In the genomic region with DNA sequence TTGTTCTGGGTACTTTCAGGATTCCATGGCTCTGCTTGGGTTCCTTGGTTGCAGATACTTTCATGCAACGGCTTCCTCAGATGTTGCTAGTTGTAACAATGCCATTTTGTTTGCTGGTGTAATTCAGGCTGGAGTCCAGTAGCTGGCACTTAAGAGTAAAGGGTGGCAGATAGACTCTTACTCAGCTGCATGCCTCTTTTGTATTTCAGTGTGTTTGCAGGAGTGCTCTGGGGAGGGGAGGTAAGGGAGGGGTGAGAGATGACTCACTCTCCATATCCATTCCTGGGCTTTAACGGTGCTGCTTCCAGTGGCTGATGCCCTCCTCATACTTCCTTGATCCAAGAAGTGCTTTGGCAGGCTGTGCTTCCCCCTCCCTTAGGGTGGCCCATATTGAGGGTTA, we compare ENCODE assay signal across 10 cellular contexts.
DNase-seq lines count a peak whose midpoint lies in the region; ATAC-seq and TF ChIP-seq lines count a peak whose summit lies in the region.
"Had no signal": no experiment of that assay in that cellular context is flagged by ENCODE, and none has a peak within 500 bp of the region (broad histone marks: within the 10 kb centered on the region; RNA-seq: fewer than 3 reads in every experiment).

No MANE protein-coding gene starts in this region.

- H3K4me3 ChIP-seq in LNCaP clone FGC (ENCODE audit: low read depth, low read length), result no peak overlapping the region
- H3K4me3 ChIP-seq: dorsolateral prefrontal cortex, right lobe of liver had no signal

- DNase-seq in Caki2 (ENCODE audit: low read depth) (peak; percentile 93), LNCaP clone FGC (ENCODE audit: low read depth) (peak; percentile 43), astrocyte of the hippocampus (ENCODE audit: low read depth, low spot score) (peak; percentile 93), left colon (no peak), omental fat pad (ENCODE audit: low spot score) (no peak), NCI-H1105 treated with DMSO at 0.1 percent for 48 hours (lab: John Stamatoyannopoulos, UW) (no peak)
- DNase-seq: dorsolateral prefrontal cortex, right lobe of liver had no signal

- in situ Hi-C loops in Caki2 (cut with HindIII; ENCODE audit: low pct_unique_long_range_greater_than_20kb, low sequenced_read_pairs), result no loop called here

- TF ChIP-seq CTCF in LNCaP clone FGC (IDR thresholded peaks at IDR 0.05; ENCODE audit: control insufficient read depth, extremely low read depth, insufficient read depth) (peak; percentile 66), omental fat pad (IDR thresholded peaks at IDR 0.05) (no peak)

- intact Hi-C loops in left colon (cut with DNase I, micrococcal nuclease), result no loop called here

- ATAC-seq in left colon (peak; percentile 64), omental fat pad (ENCODE audit: low FRiP score) (no peak), HG03139 (IDR thresholded peaks at IDR 0.05; ENCODE audit: unreplicated experiment) (no peak), HG03097 (IDR thresholded peaks at IDR 0.05; ENCODE audit: low FRiP score, unreplicated experiment) (no peak)

Comparison
In these comparisons a context has a peak if more than half of its experiments do, and no peak if none do; other contexts are left out.
1. DNase-seq: peak in Caki2 (single experiment), LNCaP clone FGC (single experiment) and astrocyte of the hippocampus (single experiment); none in left colon (0 of 2), omental fat pad (single experiment) and NCI-H1105 treated with DMSO at 0.1 percent for 48 hours (single experiment).